In the genomic region with DNA sequence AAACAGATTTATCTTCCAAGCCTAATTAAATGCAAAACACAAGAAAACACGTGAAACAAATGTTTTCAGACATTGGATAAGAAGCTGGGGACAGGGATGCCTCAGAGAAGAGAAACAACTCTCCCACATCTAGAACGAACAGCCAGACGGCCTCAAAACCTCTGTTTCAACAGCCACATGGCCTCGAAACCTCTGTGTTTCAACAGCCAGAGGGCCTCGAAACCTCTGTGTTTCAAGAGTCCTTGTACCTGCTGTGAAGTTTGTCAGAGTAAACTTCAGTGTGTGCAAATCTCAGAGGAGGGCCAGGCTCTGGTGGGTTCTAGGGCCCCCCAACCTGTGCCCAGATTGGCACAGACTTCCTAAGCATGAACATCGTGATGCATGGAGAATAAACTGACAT, we compare ENCODE assay signal across 8 cellular contexts. TPM values are rescaled to one million over a fixed set of nuclear protein-coding genes. Genes with fewer than 3 reads are reported as not detected.
"Had no signal": no experiment of that assay in that cellular context is flagged by ENCODE, and none has a peak within 500 bp of the region (broad histone marks: within the 10 kb centered on the region; RNA-seq: fewer than 3 reads in every experiment).

No MANE protein-coding gene starts in this region.

- H3K4me1 Mint-ChIP-seq: GM23338 had no signal

- H3K27ac ChIP-seq: HL-60 had no signal

- H3K4me3 ChIP-seq: GM23338 had no signal

- H3K9me3 Mint-ChIP-seq: GM23338, H9, HFFc6, IgD-negative memory B cell had no signal

- H3K4me3 Mint-ChIP-seq: GM23338, H9, HFFc6, IgD-negative memory B cell had no signal

- H3K27ac Mint-ChIP-seq: GM23338, HFFc6 had no signal

- DNase-seq: H9, HCEC 1CT, HFFc6, KBM-7 had no signal

- H3K27me3 Mint-ChIP-seq: IgD-negative memory B cell had no signal

RNA-seq across cellular contexts. Expression of a gene that starts 43.3 kb away (rescaled TPM):
- total RNA-seq: HepG2 had no signal
- polyA plus RNA-seq: HepG2 had no signal
